ENCODE assay signal across 1 cellular context in the genomic region with DNA sequence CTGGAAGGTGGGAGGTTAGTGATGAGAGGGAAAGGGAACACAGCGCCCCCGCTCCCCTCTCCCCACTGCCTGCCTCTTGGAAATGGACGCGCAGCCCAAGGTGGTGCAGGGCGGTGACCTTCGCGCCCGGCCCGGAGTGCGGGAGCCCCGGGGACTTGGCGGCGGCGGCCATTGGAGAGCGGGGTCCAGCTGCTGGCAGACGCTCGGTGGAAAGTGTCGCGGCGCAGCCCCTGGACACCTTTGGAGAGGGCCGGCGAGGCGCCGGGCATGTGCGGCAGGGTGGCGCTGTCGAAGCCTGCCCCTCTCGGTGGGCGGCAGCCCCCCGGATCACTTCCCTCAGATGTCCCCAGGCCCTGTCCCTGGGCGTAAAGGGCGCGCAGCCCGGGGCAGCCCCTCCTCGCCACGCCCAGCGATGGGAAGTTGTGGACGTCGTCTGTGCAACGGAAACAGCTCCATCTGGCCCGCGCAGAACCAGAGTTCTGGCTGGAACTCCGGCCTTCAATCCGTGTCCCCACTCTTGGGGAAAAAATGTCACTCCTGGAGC.
A peak's percentile ranks its signal among the peaks of the same experiment; 100 is the strongest.
TF ChIP-seq lines count a peak whose summit lies in the region.

No MANE protein-coding gene starts in this region.

TF ChIP-seq in H1, 55 proteins besides CTCF, POLR2A, EP300 and RAD21 (continued from another document):
- TF ChIP-seq RNF2 (IDR thresholded peaks at IDR 0.05; ENCODE audit: borderline replicate concordance, low read depth, low read length, missing control alignments, poor library complexity, severe bottlenecking) (no peak), SP2 (IDR thresholded peaks at IDR 0.05; ENCODE audit: low read length) (no peak), PHF8 (conservative IDR thresholded peaks at IDR 0.05; ENCODE audit: low read depth, low read length) (no peak), ZNF274 (IDR thresholded peaks at IDR 0.05; ENCODE audit: borderline replicate concordance, extremely low read depth, low read length) (no peak), NANOG (IDR thresholded peaks at IDR 0.05; ENCODE audit: insufficient read depth, low read depth, low read length, poor library complexity, severe bottlenecking) (no peak), CEBPB (IDR thresholded peaks at IDR 0.05; ENCODE audit: low read depth, low read length) (no peak), SUZ12 (IDR thresholded peaks at IDR 0.05; ENCODE audit: low read length) (no peak), KDM4A (IDR thresholded peaks at IDR 0.05; ENCODE audit: low read depth, low read length, severe bottlenecking) (peak; percentile 95), FOSL1 (IDR thresholded peaks at IDR 0.05; ENCODE audit: insufficient read depth, low read depth, low read length) (no peak), MAFK (IDR thresholded peaks at IDR 0.05; ENCODE audit: low read depth, low read length) (no peak), CTBP2 (IDR thresholded peaks at IDR 0.05; ENCODE audit: borderline replicate concordance, insufficient read depth, insufficient read length, low read length) (no peak), YY1 (IDR thresholded peaks at IDR 0.05; ENCODE audit: low read depth, low read length) (peak; percentile 89), NRF1 (IDR thresholded peaks at IDR 0.05; ENCODE audit: low read depth, low read length) (no peak), SP4 (IDR thresholded peaks at IDR 0.05; ENCODE audit: low read length) (no peak), BCL11A (IDR thresholded peaks at IDR 0.05; ENCODE audit: low read depth in 2 of 2, low read length in 2 of 2) (no peak), HDAC2 (IDR thresholded peaks at IDR 0.05; ENCODE audit: borderline replicate concordance in 1 of 2, low read depth in 2 of 2, low read length in 2 of 2) (0 out of 4 replicates have a peak, but pooled peaks of 1 of the 2 experiments have one; percentile 49), TBP (IDR thresholded peaks at IDR 0.05; ENCODE audit: low read depth, low read length) (no peak), CBX5 (IDR thresholded peaks at IDR 0.05; ENCODE audit: low read depth, low read length) (no peak), HDAC6 (IDR thresholded peaks at IDR 0.05; ENCODE audit: low read depth, low read length) (no peak), KDM5A (IDR thresholded peaks at IDR 0.05; ENCODE audit: low read length) (no peak), TEAD4 (IDR thresholded peaks at IDR 0.05; ENCODE audit: low read depth, low read length) (no peak), TCF12 (IDR thresholded peaks at IDR 0.05; ENCODE audit: low read depth, low read length) (no peak), SIN3A (conservative IDR thresholded peaks at IDR 0.05 in 1 of 2, IDR thresholded peaks at IDR 0.05 in 1 of 2; ENCODE audit: low read depth in 1 of 2, low read length in 2 of 2) (0 out of 4 replicates have a peak, but pooled peaks of 1 of the 2 experiments have one; percentile 51), CBX8 (IDR thresholded peaks at IDR 0.05; ENCODE audit: borderline replicate concordance, low read depth, low read length) (no peak), BRCA1 (IDR thresholded peaks at IDR 0.05; ENCODE audit: low read depth, low read length) (no peak), BACH1 (IDR thresholded peaks at IDR 0.05; ENCODE audit: low read length) (no peak), EGR1 (IDR thresholded peaks at IDR 0.05; ENCODE audit: borderline replicate concordance, low read depth, low read length) (no peak), TAF1 (IDR thresholded peaks at IDR 0.05; ENCODE audit: low read depth, low read length) (0 out of 2 replicates have a peak, but pooled peaks have one; percentile 16), SAP30 (IDR thresholded peaks at IDR 0.05; ENCODE audit: insufficient read depth, insufficient replicate concordance, low read length) (no peak)
- TF ChIP-seq, protein P1, sequence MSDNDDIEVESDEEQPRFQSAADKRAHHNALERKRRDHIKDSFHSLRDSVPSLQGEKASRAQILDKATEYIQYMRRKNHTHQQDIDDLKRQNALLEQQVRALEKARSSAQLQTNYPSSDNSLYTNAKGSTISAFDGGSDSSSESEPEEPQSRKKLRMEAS (IDR thresholded peaks at IDR 0.05) = peak; percentile 66
- TF ChIP-seq, protein P2, sequence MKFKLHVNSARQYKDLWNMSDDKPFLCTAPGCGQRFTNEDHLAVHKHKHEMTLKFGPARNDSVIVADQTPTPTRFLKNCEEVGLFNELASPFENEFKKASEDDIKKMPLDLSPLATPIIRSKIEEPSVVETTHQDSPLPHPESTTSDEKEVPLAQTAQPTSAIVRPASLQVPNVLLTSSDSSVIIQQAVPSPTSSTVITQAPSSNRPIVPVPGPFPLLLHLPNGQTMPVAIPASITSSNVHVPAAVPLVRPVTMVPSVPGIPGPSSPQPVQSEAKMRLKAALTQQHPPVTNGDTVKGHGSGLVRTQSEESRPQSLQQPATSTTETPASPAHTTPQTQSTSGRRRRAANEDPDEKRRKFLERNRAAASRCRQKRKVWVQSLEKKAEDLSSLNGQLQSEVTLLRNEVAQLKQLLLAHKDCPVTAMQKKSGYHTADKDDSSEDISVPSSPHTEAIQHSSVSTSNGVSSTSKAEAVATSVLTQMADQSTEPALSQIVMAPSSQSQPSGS (IDR thresholded peaks at IDR 0.05; ENCODE audit: low read length) = no peak
- TF ChIP-seq, protein P3, sequence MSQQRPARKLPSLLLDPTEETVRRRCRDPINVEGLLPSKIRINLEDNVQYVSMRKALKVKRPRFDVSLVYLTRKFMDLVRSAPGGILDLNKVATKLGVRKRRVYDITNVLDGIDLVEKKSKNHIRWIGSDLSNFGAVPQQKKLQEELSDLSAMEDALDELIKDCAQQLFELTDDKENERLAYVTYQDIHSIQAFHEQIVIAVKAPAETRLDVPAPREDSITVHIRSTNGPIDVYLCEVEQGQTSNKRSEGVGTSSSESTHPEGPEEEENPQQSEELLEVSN (IDR thresholded peaks at IDR 0.05) = peak; percentile 83; the same call in 1 of the 2 replicates
- TF ChIP-seq, protein P4, sequence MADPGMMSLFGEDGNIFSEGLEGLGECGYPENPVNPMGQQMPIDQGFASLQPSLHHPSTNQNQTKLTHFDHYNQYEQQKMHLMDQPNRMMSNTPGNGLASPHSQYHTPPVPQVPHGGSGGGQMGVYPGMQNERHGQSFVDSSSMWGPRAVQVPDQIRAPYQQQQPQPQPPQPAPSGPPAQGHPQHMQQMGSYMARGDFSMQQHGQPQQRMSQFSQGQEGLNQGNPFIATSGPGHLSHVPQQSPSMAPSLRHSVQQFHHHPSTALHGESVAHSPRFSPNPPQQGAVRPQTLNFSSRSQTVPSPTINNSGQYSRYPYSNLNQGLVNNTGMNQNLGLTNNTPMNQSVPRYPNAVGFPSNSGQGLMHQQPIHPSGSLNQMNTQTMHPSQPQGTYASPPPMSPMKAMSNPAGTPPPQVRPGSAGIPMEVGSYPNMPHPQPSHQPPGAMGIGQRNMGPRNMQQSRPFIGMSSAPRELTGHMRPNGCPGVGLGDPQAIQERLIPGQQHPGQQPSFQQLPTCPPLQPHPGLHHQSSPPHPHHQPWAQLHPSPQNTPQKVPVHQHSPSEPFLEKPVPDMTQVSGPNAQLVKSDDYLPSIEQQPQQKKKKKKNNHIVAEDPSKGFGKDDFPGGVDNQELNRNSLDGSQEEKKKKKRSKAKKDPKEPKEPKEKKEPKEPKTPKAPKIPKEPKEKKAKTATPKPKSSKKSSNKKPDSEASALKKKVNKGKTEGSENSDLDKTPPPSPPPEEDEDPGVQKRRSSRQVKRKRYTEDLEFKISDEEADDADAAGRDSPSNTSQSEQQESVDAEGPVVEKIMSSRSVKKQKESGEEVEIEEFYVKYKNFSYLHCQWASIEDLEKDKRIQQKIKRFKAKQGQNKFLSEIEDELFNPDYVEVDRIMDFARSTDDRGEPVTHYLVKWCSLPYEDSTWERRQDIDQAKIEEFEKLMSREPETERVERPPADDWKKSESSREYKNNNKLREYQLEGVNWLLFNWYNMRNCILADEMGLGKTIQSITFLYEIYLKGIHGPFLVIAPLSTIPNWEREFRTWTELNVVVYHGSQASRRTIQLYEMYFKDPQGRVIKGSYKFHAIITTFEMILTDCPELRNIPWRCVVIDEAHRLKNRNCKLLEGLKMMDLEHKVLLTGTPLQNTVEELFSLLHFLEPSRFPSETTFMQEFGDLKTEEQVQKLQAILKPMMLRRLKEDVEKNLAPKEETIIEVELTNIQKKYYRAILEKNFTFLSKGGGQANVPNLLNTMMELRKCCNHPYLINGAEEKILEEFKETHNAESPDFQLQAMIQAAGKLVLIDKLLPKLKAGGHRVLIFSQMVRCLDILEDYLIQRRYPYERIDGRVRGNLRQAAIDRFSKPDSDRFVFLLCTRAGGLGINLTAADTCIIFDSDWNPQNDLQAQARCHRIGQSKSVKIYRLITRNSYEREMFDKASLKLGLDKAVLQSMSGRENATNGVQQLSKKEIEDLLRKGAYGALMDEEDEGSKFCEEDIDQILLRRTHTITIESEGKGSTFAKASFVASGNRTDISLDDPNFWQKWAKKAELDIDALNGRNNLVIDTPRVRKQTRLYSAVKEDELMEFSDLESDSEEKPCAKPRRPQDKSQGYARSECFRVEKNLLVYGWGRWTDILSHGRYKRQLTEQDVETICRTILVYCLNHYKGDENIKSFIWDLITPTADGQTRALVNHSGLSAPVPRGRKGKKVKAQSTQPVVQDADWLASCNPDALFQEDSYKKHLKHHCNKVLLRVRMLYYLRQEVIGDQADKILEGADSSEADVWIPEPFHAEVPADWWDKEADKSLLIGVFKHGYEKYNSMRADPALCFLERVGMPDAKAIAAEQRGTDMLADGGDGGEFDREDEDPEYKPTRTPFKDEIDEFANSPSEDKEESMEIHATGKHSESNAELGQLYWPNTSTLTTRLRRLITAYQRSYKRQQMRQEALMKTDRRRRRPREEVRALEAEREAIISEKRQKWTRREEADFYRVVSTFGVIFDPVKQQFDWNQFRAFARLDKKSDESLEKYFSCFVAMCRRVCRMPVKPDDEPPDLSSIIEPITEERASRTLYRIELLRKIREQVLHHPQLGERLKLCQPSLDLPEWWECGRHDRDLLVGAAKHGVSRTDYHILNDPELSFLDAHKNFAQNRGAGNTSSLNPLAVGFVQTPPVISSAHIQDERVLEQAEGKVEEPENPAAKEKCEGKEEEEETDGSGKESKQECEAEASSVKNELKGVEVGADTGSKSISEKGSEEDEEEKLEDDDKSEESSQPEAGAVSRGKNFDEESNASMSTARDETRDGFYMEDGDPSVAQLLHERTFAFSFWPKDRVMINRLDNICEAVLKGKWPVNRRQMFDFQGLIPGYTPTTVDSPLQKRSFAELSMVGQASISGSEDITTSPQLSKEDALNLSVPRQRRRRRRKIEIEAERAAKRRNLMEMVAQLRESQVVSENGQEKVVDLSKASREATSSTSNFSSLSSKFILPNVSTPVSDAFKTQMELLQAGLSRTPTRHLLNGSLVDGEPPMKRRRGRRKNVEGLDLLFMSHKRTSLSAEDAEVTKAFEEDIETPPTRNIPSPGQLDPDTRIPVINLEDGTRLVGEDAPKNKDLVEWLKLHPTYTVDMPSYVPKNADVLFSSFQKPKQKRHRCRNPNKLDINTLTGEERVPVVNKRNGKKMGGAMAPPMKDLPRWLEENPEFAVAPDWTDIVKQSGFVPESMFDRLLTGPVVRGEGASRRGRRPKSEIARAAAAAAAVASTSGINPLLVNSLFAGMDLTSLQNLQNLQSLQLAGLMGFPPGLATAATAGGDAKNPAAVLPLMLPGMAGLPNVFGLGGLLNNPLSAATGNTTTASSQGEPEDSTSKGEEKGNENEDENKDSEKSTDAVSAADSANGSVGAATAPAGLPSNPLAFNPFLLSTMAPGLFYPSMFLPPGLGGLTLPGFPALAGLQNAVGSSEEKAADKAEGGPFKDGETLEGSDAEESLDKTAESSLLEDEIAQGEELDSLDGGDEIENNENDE (IDR thresholded peaks at IDR 0.05; ENCODE audit: insufficient replicate concordance, low read length) = no peak
